14 cellular contexts compared by ENCODE assay signal in genomic region chr4:5751073-5751917, GRCh38. TPM values are rescaled to one million over a fixed set of nuclear protein-coding genes. Genes with fewer than 3 reads are reported as not detected.
DNase-seq lines count a peak whose midpoint lies in the region; ATAC-seq and TF ChIP-seq lines count a peak whose summit lies in the region.
"Had no signal": no experiment of that assay in that cellular context is flagged by ENCODE, and none has a peak within 500 bp of the region (broad histone marks: within the 10 kb centered on the region; RNA-seq: fewer than 3 reads in every experiment).

No MANE protein-coding gene starts in this region.

- peak overlapping the region; percentile 8 for H3K14ac ChIP-seq in IMR-90 (replicated peaks; ENCODE audit: low read depth, low read length)

- no peaks in the 10 kb centered on the region for H3K9me3 ChIP-seq in IMR-90 (ENCODE audit: control insufficient read depth, insufficient read depth, low read length)
- H3K9me3 ChIP-seq: neutrophil had no signal

- H4K5ac ChIP-seq in IMR-90 (ENCODE audit: low read depth, low read length) (peak overlapping the region; percentile 78), mesendoderm (ENCODE audit: low read length) (no peak overlapping the region)

- H4K91ac ChIP-seq in IMR-90 (ENCODE audit: insufficient read depth, low read depth, low read length) = peak overlapping the region; percentile 72

- H2BK5ac ChIP-seq in IMR-90 (ENCODE audit: low read depth, low read length, poor library complexity, severe bottlenecking) (peak overlapping the region; percentile 80), mesendoderm (ENCODE audit: low read length) (no peak overlapping the region)

- 63% methylated on average over 4 of the region's 19 CpGs; no CpG with 5 or more reads in 1 of the 2 experiments for WGBS in IMR-90 (ENCODE audit: extremely low coverage in 2 of 2, insufficient read length in 1 of 2), 2 experiments
- WGBS in mesendoderm (ENCODE audit: extremely low coverage, insufficient coverage, low lambda C conversion rate) = no CpG with 5 or more reads among the region's 19 CpGs

- H3K4me2 ChIP-seq in IMR-90 (ENCODE audit: low read depth, low read length) (no peak overlapping the region; the same call in 1 of the 2 replicates), mesendoderm (ENCODE audit: low read length) (no peak overlapping the region)
- H3K4me2 ChIP-seq: PC-9 had no signal

- H2AFZ ChIP-seq in IMR-90 (replicated peaks; ENCODE audit: low read length, poor library complexity) = no peak overlapping the region
- H2AFZ ChIP-seq: PC-9 had no signal

- peaks cover 51% of the 10 kb centered on the region for H3K36me3 ChIP-seq in IMR-90 (ENCODE audit: control insufficient read depth, insufficient read depth, low read length)
- peaks cover 4% of the 10 kb centered on the region for H3K36me3 ChIP-seq in mesendoderm (ENCODE audit: control insufficient read depth, insufficient read depth, low read length)
- H3K36me3 ChIP-seq: neutrophil had no signal

- TF ChIP-seq RAD21 in IMR-90 (IDR thresholded peaks at IDR 0.05; ENCODE audit: low read length) = no peak

- peak overlapping the region; percentile 89 for H2AK9ac ChIP-seq in IMR-90 (replicated peaks; ENCODE audit: low read depth, low read length, poor library complexity)

- in situ Hi-C loops in IMR-90 (cut with MboI; ENCODE audit: low sequenced_read_pairs) = no loop called here

- H3K4me1 ChIP-seq in IMR-90 (ENCODE audit: control insufficient read depth, insufficient read depth, low read length) (peaks cover 55% of the 10 kb centered on the region), mesendoderm (ENCODE audit: control insufficient read depth, low read depth, low read length) (peaks cover 6% of the 10 kb centered on the region)

- TF ChIP-seq CTCF in IMR-90 (conservative IDR thresholded peaks at IDR 0.05; ENCODE audit: low read depth, low read length) (no peak), choroid plexus epithelial cell (conservative IDR thresholded peaks at IDR 0.05; ENCODE audit: low read depth, low read length) (no peak)

- H2BK20ac ChIP-seq in IMR-90 (ENCODE audit: low read depth, low read length) = peak overlapping the region; percentile 67; the same call in 1 of the 2 replicates

- no TSS peak for BruUV-seq in IMR-90 (replicated peaks; lab: Mats Ljungman, UMichigan)

- H4K20me1 ChIP-seq in IMR-90 (ENCODE audit: insufficient read depth, low read length) = peaks cover 12% of the 10 kb centered on the region

- dilution Hi-C loops in IMR-90 (cut with HindIII; ENCODE audit: low sequenced_read_pairs, unreplicated experiment) = no loop called here

- no peaks in the 10 kb centered on the region for H3K79me2 ChIP-seq in mesendoderm (ENCODE audit: control insufficient read depth, insufficient read depth, low read length)

- H3K23ac ChIP-seq in IMR-90 (ENCODE audit: low read depth, low read length) (peak overlapping the region; percentile 26), mesendoderm (ENCODE audit: low read length) (no peak overlapping the region)

- peak; percentile 4 for DNase-seq in AG08396 (ENCODE audit: low spot score)
- DNase-seq in IMR-90 = peak; percentile 81
- peak; percentile 94 for DNase-seq in choroid plexus epithelial cell (ENCODE audit: low read depth)
- no peak for DNase-seq in mesendoderm
- DNase-seq in NCI-H2029 treated with DMSO at 0.1 percent for 48 hours (lab: John Stamatoyannopoulos, UW) = no peak
- DNase-seq: amygdala, C1 segment of cervical spinal cord, NCI-H2107, PC-9, T-helper 9 cell had no signal

- POLR2A ChIA-PET in IMR-90 (lab: Charles Lee; ENCODE audit: unreplicated experiment) = no interaction called here

- H2AK5ac ChIP-seq in IMR-90 (ENCODE audit: low read depth, low read length) = peak overlapping the region; percentile 86
- H2AK5ac ChIP-seq in mesendoderm (ENCODE audit: low read length) = no peak overlapping the region

- CTCF ChIA-PET in IMR-90 (lab: Yijun Ruan, JAX) = no interaction called here

- H2BK15ac ChIP-seq in IMR-90 (ENCODE audit: low read depth, low read length) (peak overlapping the region; percentile 57; the same call in 2 of the 3 replicates), mesendoderm (replicated peaks; ENCODE audit: low read depth) (no peak overlapping the region)

- H3K4ac ChIP-seq in IMR-90 (ENCODE audit: low read depth, low read length) (peak overlapping the region; percentile 97), mesendoderm (ENCODE audit: low read depth, low read length) (no peak overlapping the region)

- H3K56ac ChIP-seq in IMR-90 (ENCODE audit: extremely low read depth, insufficient read depth, low read length) (no peak overlapping the region), mesendoderm (ENCODE audit: low read length) (peak overlapping the region; percentile 30)

- intact Hi-C loops in IMR-90 (cut with micrococcal nuclease) = no loop called here

- no peak overlapping the region for H3K4me3 ChIP-seq in IMR-90 (ENCODE audit: insufficient read depth, low read depth, low read length)
- H3K4me3 ChIP-seq in choroid plexus epithelial cell (ENCODE audit: low read depth, low read length) = no peak overlapping the region
- H3K4me3 ChIP-seq in mesendoderm (ENCODE audit: low read length) = no peak overlapping the region
- H3K4me3 ChIP-seq: PC-9 had no signal

- H4K8ac ChIP-seq in IMR-90 (ENCODE audit: low read depth in 2 of 2, low read length in 2 of 2) (peak overlapping the region; percentile 68 to 70; a peak in 3 of 4 replicates), mesendoderm (ENCODE audit: low read depth, low read length) (no peak overlapping the region)

- H3K18ac ChIP-seq in IMR-90 (ENCODE audit: low read depth, low read length) (peak overlapping the region; percentile 89), mesendoderm (ENCODE audit: low read length) (no peak overlapping the region)

- ATAC-seq in IMR-90 (ENCODE audit: low read depth) (peak; percentile 12; the same call in 1 of the 2 replicates), HG02763 (IDR thresholded peaks at IDR 0.05; ENCODE audit: unreplicated experiment) (no peak), GM18511 (IDR thresholded peaks at IDR 0.05; ENCODE audit: unreplicated experiment) (no peak), GM21786 (IDR thresholded peaks at IDR 0.05; ENCODE audit: unreplicated experiment) (no peak)

- peaks cover 52% of the 10 kb centered on the region for H3K9me1 ChIP-seq in IMR-90 (ENCODE audit: insufficient read depth, low read length)

- H3K9ac ChIP-seq in IMR-90 (ENCODE audit: low read depth, low read length) (no peak overlapping the region), mesendoderm (ENCODE audit: low read length) (no peak overlapping the region)

- H3K27me3 ChIP-seq in IMR-90 (ENCODE audit: control insufficient read depth, insufficient read depth, low read length) (no peaks in the 10 kb centered on the region), mesendoderm (ENCODE audit: insufficient read depth, low read length, poor library complexity) (no peaks in the 10 kb centered on the region)
- H3K27me3 ChIP-seq: neutrophil had no signal

- H3K27ac ChIP-seq in IMR-90 (ENCODE audit: insufficient read depth, low read length) (peak overlapping the region; percentile 70), mesendoderm (ENCODE audit: low read depth, low read length) (no peak overlapping the region)
- H3K27ac ChIP-seq: neutrophil, PC-9 had no signal

- TF ChIP-seq POLR2A in IMR-90 (IDR thresholded peaks at IDR 0.05; ENCODE audit: low read depth, low read length) = peak; percentile 3; the same call in 1 of the 2 replicates

- H3K79me1 ChIP-seq in IMR-90 (ENCODE audit: low read depth in 1 of 2, low read length in 2 of 2) = peaks cover 15 to 68% of the 10 kb centered on the region in 2 experiments
- H3K79me1 ChIP-seq in mesendoderm (ENCODE audit: low read length) = no peaks in the 10 kb centered on the region

- peak overlapping the region; percentile 95 for H2BK120ac ChIP-seq in IMR-90 (ENCODE audit: low read depth, low read length)
- no peak overlapping the region for H2BK120ac ChIP-seq in mesendoderm (ENCODE audit: low read depth, low read length)

TF ChIP-seq in IMR-90, 13 proteins besides CTCF, POLR2A, EP300 and RAD21:
- TF ChIP-seq ELK1 (IDR thresholded peaks at IDR 0.05; ENCODE audit: borderline replicate concordance, low read depth, low read length) = no peak
- no peak for TF ChIP-seq RFX5 (IDR thresholded peaks at IDR 0.05; ENCODE audit: low read depth, low read length)
- TF ChIP-seq RCOR1 (IDR thresholded peaks at IDR 0.05; ENCODE audit: insufficient replicate concordance, low read length) = no peak
- TF ChIP-seq FOS (IDR thresholded peaks at IDR 0.05; ENCODE audit: low read depth, low read length) = peak; percentile 20; the same call in 1 of the 2 replicates
- TF ChIP-seq CEBPB (IDR thresholded peaks at IDR 0.05; ENCODE audit: low read depth, low read length) = peak; percentile 83
- TF ChIP-seq BHLHE40 (IDR thresholded peaks at IDR 0.05; ENCODE audit: low read depth, low read length) = peak; percentile 52
- TF ChIP-seq MXI1 (IDR thresholded peaks at IDR 0.05; ENCODE audit: borderline replicate concordance, low read depth, low read length) = no peak
- no peak for TF ChIP-seq CHD1 (IDR thresholded peaks at IDR 0.05; ENCODE audit: low read depth, low read length)

RNA-seq across cellular contexts. Expression of gene EVC, which starts 40.3 kb away (rescaled TPM):
- total RNA-seq in IMR-90 (2012; rRNA removed) = 15.3 and 16.8 TPM in 2 replicates
- polyA plus RNA-seq in IMR-90 (2012; rRNA removed) = 18.8 and 18.9 TPM in 2 replicates
- polyA plus RNA-seq in IMR-90 (2012; cell fraction: cytosol; rRNA removed) = 9.8 and 15.9 TPM in 2 replicates
- polyA plus RNA-seq in IMR-90 (2012; cell fraction: nucleus; rRNA removed; ENCODE audit: low replicate concordance) = 29.5 and 41.2 TPM in 2 replicates
- 2.5 TPM for polyA plus RNA-seq in mesendoderm (2013, experiment 1 of 2)
- polyA plus RNA-seq in mesendoderm (2013, experiment 2 of 2) = 2.5 TPM

RNA-seq across cellular contexts. Expression of gene EVC2, which starts 42.9 kb away (rescaled TPM):
- total RNA-seq in IMR-90 (2012; rRNA removed) = 5.8 and 5.9 TPM in 2 replicates
- 2.4 and 2.7 TPM in 2 replicates for polyA plus RNA-seq in IMR-90 (2012; rRNA removed)
- polyA plus RNA-seq in IMR-90 (2012; cell fraction: cytosol; rRNA removed) = 1.5 and 1.9 TPM in 2 replicates
- polyA plus RNA-seq in IMR-90 (2012; cell fraction: nucleus; rRNA removed; ENCODE audit: low replicate concordance) = 6.1 and 7.2 TPM in 2 replicates
- 3.1 TPM for polyA plus RNA-seq in mesendoderm (2013, experiment 1 of 2)
- 2.8 TPM for polyA plus RNA-seq in mesendoderm (2013, experiment 2 of 2)

Comparison
In these comparisons a context has a peak if more than half of its experiments do, and no peak if none do; other contexts are left out.
1. DNase-seq: peak in AG08396 (single experiment), IMR-90 (single experiment) and choroid plexus epithelial cell (single experiment); none in mesendoderm (single experiment) and NCI-H2029 treated with DMSO at 0.1 percent for 48 hours (single experiment).